ENCODE assay signal across 10 cellular contexts in the genomic region with DNA sequence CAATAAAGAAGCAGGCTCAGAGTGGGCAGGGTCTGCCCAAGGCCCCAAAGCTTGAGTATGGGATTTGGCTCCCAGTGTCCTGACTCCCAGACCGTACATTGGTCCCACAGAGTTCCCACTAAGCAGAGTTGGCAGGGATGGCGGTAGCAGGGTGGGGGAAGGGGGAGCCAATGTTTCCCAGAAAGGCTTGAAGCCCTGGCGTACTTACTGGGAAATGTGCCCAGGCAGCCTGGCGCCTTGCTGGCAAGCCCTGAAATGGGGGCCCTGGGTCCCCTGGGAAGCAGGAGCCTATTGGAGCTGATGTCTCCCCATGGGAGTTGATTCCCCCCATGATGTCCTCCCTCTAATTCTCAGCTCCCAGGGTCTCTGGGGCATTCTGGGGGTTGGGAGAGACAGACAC. TPM values are rescaled to one million over a fixed set of nuclear protein-coding genes. Genes with fewer than 3 reads are reported as not detected.
DNase-seq lines count a peak whose midpoint lies in the region; ATAC-seq, FAIRE-seq and TF ChIP-seq lines count a peak whose summit lies in the region.
"Had no signal": no experiment of that assay in that cellular context is flagged by ENCODE, and none has a peak within 500 bp of the region (broad histone marks: within the 10 kb centered on the region; RNA-seq: fewer than 3 reads in every experiment).

No MANE protein-coding gene starts in this region.

- BruUV-seq in mammary epithelial cell (replicated peaks; lab: Mats Ljungman, UMichigan), result no TSS peak
- no TSS peak for BruUV-seq in MCF 10A (replicated peaks; lab: Mats Ljungman, UMichigan)

- H3K4me3 ChIP-seq in breast epithelium (peak overlapping the region in 1 of 3 donors; percentile 39), mammary epithelial cell (replicated peaks in 1 of 3; ENCODE audit: insufficient read depth in 1 of 3, low read depth in 2 of 3, low read length in 3 of 3) (no peak overlapping the region)

- ATAC-seq in left ventricle myocardium superior (peak; percentile 66), GM19463 (IDR thresholded peaks at IDR 0.05; ENCODE audit: unreplicated experiment) (no peak)

- dilution Hi-C loops in mammary epithelial cell (cut with HindIII; ENCODE audit: low sequenced_read_pairs), result loop anchor here (5.0 kb wide), 1 partner anchor 70 kb away; no protein-coding TSS in a partner anchor

- FAIRE-seq in GM12891 (lab: Jason Lieb, UNC), result no peak

- in situ Hi-C loops in mammary epithelial cell (cut with MboI; ENCODE audit: low sequenced_read_pairs in 2 of 2), result no loop called here

- no peak overlapping the region for H2AFZ ChIP-seq in mammary epithelial cell (ENCODE audit: low read depth, low read length)

- H3K4me3 Mint-ChIP-seq in MCF 10A (ENCODE audit: unreplicated experiment), result no peak overlapping the region

- H3K27ac ChIP-seq in breast epithelium, result peak overlapping the region; percentile 63 to 88
- no peak overlapping the region for H3K27ac ChIP-seq in mammary epithelial cell (ENCODE audit: insufficient read depth, low read depth, low read length)

- DNase-seq in breast epithelium (ENCODE audit: low spot score in 2 of 2) (peak in 1 of 2 donors; percentile 44), mammary epithelial cell (no peak), left ventricle myocardium superior (peak; percentile 88), posterior vena cava (ENCODE audit: low spot score) (peak; percentile 90), GM12891 (ENCODE audit: insufficient read length, low spot score) (no peak), MCF 10A (ENCODE audit: unreplicated experiment) (no peak), SW 1271 (lab: John Stamatoyannopoulos, UW) (no peak)
- DNase-seq: NCI-H1105, OCI-M1 had no signal

- H4K20me1 ChIP-seq in mammary epithelial cell (ENCODE audit: insufficient read depth, low read length), result no peaks in the 10 kb centered on the region

- peaks cover 86% of the 10 kb centered on the region for H3K79me2 ChIP-seq in mammary epithelial cell (ENCODE audit: insufficient read depth, low read length)

- no peaks in the 10 kb centered on the region for H3K27me3 ChIP-seq in breast epithelium
- H3K27me3 ChIP-seq in mammary epithelial cell (ENCODE audit: insufficient read depth, low read length), result no peaks in the 10 kb centered on the region

- no peak overlapping the region for H3K4me2 ChIP-seq in mammary epithelial cell (ENCODE audit: insufficient read depth, low read depth, low read length)

- CTCF ChIA-PET in mammary epithelial cell (lab: Charles Lee; ENCODE audit: low non-redundant PET) (no interaction called here), MCF 10A (lab: Yijun Ruan, JAX) (interaction anchor here (0.7 to 1.3 kb wide), 2 partner anchors 13 to 16 kb away, joined by 3 read pairs; no protein-coding TSS in a partner anchor)

- no peak overlapping the region for H3K27ac Mint-ChIP-seq in MCF 10A (ENCODE audit: low read depth, unreplicated experiment)

- intact Hi-C loops in breast epithelium (cut with DNase I; ENCODE audit: low total_unique reads), result no loop called here
- intact Hi-C loops in mammary epithelial cell (cut with micrococcal nuclease), result no loop called here
- intact Hi-C loops in left ventricle myocardium superior (cut with micrococcal nuclease), result no loop called here
- intact Hi-C loops in posterior vena cava (cut with DNase I), result no loop called here
- intact Hi-C loops in MCF 10A (cut with micrococcal nuclease), result no loop called here

- no peak overlapping the region for H3K9ac ChIP-seq in mammary epithelial cell (ENCODE audit: insufficient read depth, low read length)

- 77% methylated on average over 4 of the region's 4 CpGs for WGBS in mammary epithelial cell (ENCODE audit: low coverage, missing lambda C conversion rate)

- H3K36me3 ChIP-seq in breast epithelium (no peaks in the 10 kb centered on the region), mammary epithelial cell (ENCODE audit: insufficient read depth, low read length) (no peaks in the 10 kb centered on the region)

- peaks cover 35% of the 10 kb centered on the region for H3K4me1 Mint-ChIP-seq in MCF 10A (ENCODE audit: insufficient read depth, unreplicated experiment)

- H3K9me3 Mint-ChIP-seq in MCF 10A (ENCODE audit: unreplicated experiment), result no peaks in the 10 kb centered on the region

- H3K9me3 ChIP-seq in breast epithelium (no peaks in the 10 kb centered on the region), mammary epithelial cell (replicated peaks; ENCODE audit: insufficient read depth, low read length) (no peaks in the 10 kb centered on the region)

- TF ChIP-seq POLR2A in breast epithelium (IDR thresholded peaks at IDR 0.05) (no peak), GM12891 (IDR thresholded peaks at IDR 0.05; ENCODE audit: low read depth, low read length) (no peak)

- no peaks in the 10 kb centered on the region for H3K27me3 Mint-ChIP-seq in MCF 10A (ENCODE audit: insufficient read depth, unreplicated experiment)

- TF ChIP-seq CTCF in breast epithelium (IDR thresholded peaks at IDR 0.05), result no peak
- no peak for TF ChIP-seq CTCF in mammary epithelial cell (conservative IDR thresholded peaks at IDR 0.05 in 1 of 2, IDR thresholded peaks at IDR 0.05 in 1 of 2; ENCODE audit: extremely low read depth in 1 of 2, insufficient read depth in 1 of 2, low read depth in 1 of 2, low read length in 2 of 2)
- no peak for TF ChIP-seq CTCF in MCF 10A (IDR thresholded peaks at IDR 0.05; ENCODE audit: unreplicated experiment)

- POLR2A ChIA-PET in MCF 10A (lab: Yijun Ruan, JAX), result interaction anchor here (0.5 to 1.0 kb wide), 2 partner anchors 19 to 1185 kb away, joined by 3 read pairs; no protein-coding TSS in a partner anchor

- peaks cover 10% of the 10 kb centered on the region for H3K36me3 Mint-ChIP-seq in MCF 10A (ENCODE audit: insufficient read depth, unreplicated experiment)

- H3K4me1 ChIP-seq in breast epithelium (peaks cover 21 to 60% of the 10 kb centered on the region in 2 donors), mammary epithelial cell (ENCODE audit: insufficient read depth, low read length) (peaks cover 42% of the 10 kb centered on the region)

TF ChIP-seq in GM12891, 5 proteins besides CTCF, POLR2A, EP300 and RAD21:
- TF ChIP-seq TAF1 (IDR thresholded peaks at IDR 0.05; ENCODE audit: low read depth, low read length), result no peak
- TF ChIP-seq PAX5 (IDR thresholded peaks at IDR 0.05; ENCODE audit: insufficient read depth, low read length, severe bottlenecking), result no peak
- TF ChIP-seq POU2F2 (IDR thresholded peaks at IDR 0.05; ENCODE audit: low read depth, low read length), result no peak
- TF ChIP-seq POLR2AphosphoS5 (IDR thresholded peaks at IDR 0.05; ENCODE audit: low read depth, low read length), result no peak
- TF ChIP-seq SPI1 (IDR thresholded peaks at IDR 0.05; ENCODE audit: low read depth, low read length), result no peak

RNA-seq across cellular contexts. Expression of gene ARHGEF17, which starts 9.3 kb away (rescaled TPM):
- total RNA-seq in breast epithelium, result 10 to 100 TPM; 28.8 to 54.7 (median 38.2) TPM
- 10 to 100 TPM; 19.5 to 25.4 TPM for total RNA-seq in mammary epithelial cell
- polyA plus RNA-seq in mammary epithelial cell, result 12.1 TPM
- polyA minus RNA-seq in mammary epithelial cell, result 17.2 TPM
- total RNA-seq in left ventricle myocardium superior, result 52.0 TPM
- total RNA-seq in posterior vena cava, result 10 to 100 TPM; 88.6 to 99.1 TPM
- 2.6 TPM for polyA plus RNA-seq in GM12891 (2012; ENCODE audit: low read depth, missing spikeins)
- 27.6 and 29.3 TPM in 2 replicates for total RNA-seq in MCF 10A (2022)

RNA-seq across cellular contexts. Expression of gene P2RY6, which starts 45.2 kb away (rescaled TPM):
- 1 to 10 TPM; 1.6 to 3.4 (median 1.9) TPM for total RNA-seq in breast epithelium
- under 1 TPM; under 0.01 to 0.28 TPM for total RNA-seq in mammary epithelial cell
- polyA plus RNA-seq in mammary epithelial cell, result 0.46 TPM
- polyA minus RNA-seq in mammary epithelial cell, result not detected
- 1.5 TPM for total RNA-seq in left ventricle myocardium superior
- 1 to 10 TPM; 2.5 to 4.9 TPM for total RNA-seq in posterior vena cava
- polyA plus RNA-seq in GM12891 (2012; ENCODE audit: low read depth, missing spikeins), result 0.23 TPM
- not detected in 2 replicates for total RNA-seq in MCF 10A (2022)

RNA-seq across cellular contexts. Expression of gene RELT, which starts 58.8 kb away (rescaled TPM):
- total RNA-seq in breast epithelium (1 to 10 TPM; 2.2 to 3.7 (median 2.3) TPM), mammary epithelial cell (10 to 100 TPM in 1 of 2 donors, 1 to 10 TPM in 1; 4.5 to 10.2 TPM), left ventricle myocardium superior (1.8 TPM), posterior vena cava (10 to 100 TPM in 1 of 2 donors, 1 to 10 TPM in 1; 6.3 to 10.8 TPM), MCF 10A (2022) (5.8 and 8.4 TPM in 2 replicates)
- 5.1 TPM for polyA plus RNA-seq in mammary epithelial cell
- polyA minus RNA-seq in mammary epithelial cell, result 8.6 TPM
- polyA plus RNA-seq in GM12891 (2012; ENCODE audit: low read depth, missing spikeins), result 12.5 TPM

Comparison
In these comparisons a context has a peak if more than half of its experiments do, and no peak if none do; other contexts are left out.
1. DNase-seq: peak in left ventricle myocardium superior (single experiment) and posterior vena cava (single experiment); none in mammary epithelial cell (single experiment), GM12891 (single experiment), MCF 10A (single experiment) and SW 1271 (0 of 2).